Comparison of ENCODE assay signal across 8 cellular contexts in genomic region chr15:43133429-43134156, GRCh38. TPM values are rescaled to one million over a fixed set of nuclear protein-coding genes. Genes with fewer than 3 reads are reported as not detected.
DNase-seq lines count a peak whose midpoint lies in the region; ATAC-seq, FAIRE-seq and TF ChIP-seq lines count a peak whose summit lies in the region.

TSS of gene TMEM62 (plus strand) at chr15:43133586. CDS start at chr15:43133803, 217 bp downstream.

- no peak for TF ChIP-seq CTCF in GM10248 (IDR thresholded peaks at IDR 0.05; ENCODE audit: control extremely low read depth, extremely low read depth, low read depth, missing control alignments)
- no peak for TF ChIP-seq CTCF in cardiac muscle cell (IDR thresholded peaks at IDR 0.05; ENCODE audit: low read depth, low read length)
- TF ChIP-seq CTCF in pancreas (IDR thresholded peaks at IDR 0.05): no peak
- peak; percentile 24 for TF ChIP-seq CTCF in type B pancreatic cell (conservative IDR thresholded peaks at IDR 0.05)

- FAIRE-seq in pancreas (lab: Jason Lieb, UNC): no peak

- H3K9me3 ChIP-seq in cardiac muscle cell (ENCODE audit: low read depth): no peaks in the 10 kb centered on the region
- no peaks in the 10 kb centered on the region for H3K9me3 ChIP-seq in pancreas

- peaks cover 27% of the 10 kb centered on the region for H3K4me1 Mint-ChIP-seq in activated naive CD8-positive, alpha-beta T cell treated with anti-CD3 and anti-CD28 coated beads, Interleukin-2, amount 50 U/mL, for 24 hours
- H3K4me1 Mint-ChIP-seq in type B pancreatic cell (ENCODE audit: unreplicated experiment): peaks cover 3% of the 10 kb centered on the region

- no peaks in the 10 kb centered on the region for H3K9me3 Mint-ChIP-seq in activated naive CD8-positive, alpha-beta T cell treated with anti-CD3 and anti-CD28 coated beads, Interleukin-2, amount 50 U/mL, for 24 hours
- peaks cover 6% of the 10 kb centered on the region for H3K9me3 Mint-ChIP-seq in type B pancreatic cell

- peaks cover 18% of the 10 kb centered on the region for H3K36me3 Mint-ChIP-seq in activated naive CD8-positive, alpha-beta T cell treated with anti-CD3 and anti-CD28 coated beads, Interleukin-2, amount 50 U/mL, for 24 hours (ENCODE audit: low read depth)
- peaks cover 12% of the 10 kb centered on the region for H3K36me3 Mint-ChIP-seq in type B pancreatic cell

- H3K27me3 ChIP-seq in cardiac muscle cell (peaks cover 6% of the 10 kb centered on the region), pancreas (no peaks in the 10 kb centered on the region)

- CTCF ChIA-PET in GM10248 (lab: Yijun Ruan, JAX): interaction anchor here (1.3 kb wide), 1 partner anchor 10 kb away, joined by 3 read pairs; no protein-coding TSS in a partner anchor

- H3K4me1 ChIP-seq in cardiac muscle cell (ENCODE audit: low read depth) (no peaks in the 10 kb centered on the region), pancreas (peaks cover 6 to 9% (median 7%) of the 10 kb centered on the region in 3 donors)

- H3K36me3 ChIP-seq in cardiac muscle cell: peaks cover under 1% of the 10 kb centered on the region
- peaks cover 0 to 12% (median 0%) of the 10 kb centered on the region in 3 donors for H3K36me3 ChIP-seq in pancreas

- DNase-seq in GM10248 (ENCODE audit: extremely low spot score) (peak; percentile 96), H4 (ENCODE audit: low spot score) (peak; percentile 58), LoVo (ENCODE audit: low spot score) (peak; percentile 81), SW 1271 (lab: John Stamatoyannopoulos, UW) (peak; percentile 35 to 64), cardiac muscle cell (ENCODE audit: low read depth in 1 of 2, low spot score in 1 of 2) (peak; percentile 57 to 84), pancreas (peak; percentile 89 to 94 (median 90)), type B pancreatic cell (ENCODE audit: extremely low spot score, unreplicated experiment) (peak; percentile 77)
- DNase-seq in activated naive CD8-positive, alpha-beta T cell treated with anti-CD3 and anti-CD28 coated beads, Interleukin-2, amount 50 U/mL, for 24 hours: peak; percentile 78

- peak within 1 kb of the TSS; percentile 86 for H3K27ac Mint-ChIP-seq in activated naive CD8-positive, alpha-beta T cell treated with anti-CD3 and anti-CD28 coated beads, Interleukin-2, amount 50 U/mL, for 24 hours
- peak within 1 kb of the TSS; percentile 92 for H3K27ac Mint-ChIP-seq in type B pancreatic cell

- peak within 1 kb of the TSS; percentile 86 for H3K4me3 Mint-ChIP-seq in activated naive CD8-positive, alpha-beta T cell treated with anti-CD3 and anti-CD28 coated beads, Interleukin-2, amount 50 U/mL, for 24 hours
- peak within 1 kb of the TSS; percentile 92 for H3K4me3 Mint-ChIP-seq in type B pancreatic cell

- POLR2A ChIA-PET in GM10248 (lab: Yijun Ruan, JAX): no interaction called here

- ATAC-seq in activated naive CD8-positive, alpha-beta T cell treated with anti-CD3 and anti-CD28 coated beads, Interleukin-2, amount 50 U/mL, for 24 hours: peak; percentile 89
- ATAC-seq in pancreas: peak; percentile 94 to 97 (median 96)

- intact Hi-C loops in pancreas (cut with DNase I): no loop called here

- no peaks in the 10 kb centered on the region for H3K27me3 Mint-ChIP-seq in activated naive CD8-positive, alpha-beta T cell treated with anti-CD3 and anti-CD28 coated beads, Interleukin-2, amount 50 U/mL, for 24 hours
- peaks cover 12% of the 10 kb centered on the region for H3K27me3 Mint-ChIP-seq in type B pancreatic cell

- H3K27ac ChIP-seq in cardiac muscle cell (no peak within 1 kb of the TSS), pancreas (peak within 1 kb of the TSS; percentile 74 to 84 (median 80))

- peak within 1 kb of the TSS; percentile 67 for H3K4me3 ChIP-seq in cardiac muscle cell
- peak within 1 kb of the TSS; percentile 58 to 85 (median 78) for H3K4me3 ChIP-seq in pancreas

- whole genome bisulfite sequencing in pancreas, 2 donors: 0% methylated on average over 63 to 66 of the region's 66 CpGs

RNA-seq across cellular contexts. Expression of gene TMEM62, which starts in this region (rescaled TPM):
- total RNA-seq in H4 (2014; rRNA removed; shearing (Covaris generic)): 17.7 and 18.0 TPM in 2 replicates
- total RNA-seq in cardiac muscle cell (8.6 and 9.1 TPM in 2 replicates), pancreas (10 to 100 TPM in 4 of 6 donors, 1 to 10 TPM in 2; 8.1 to 14.7 (median 10.2) TPM), type B pancreatic cell (ENCODE audit: low replicate concordance) (11.5 and 22.1 TPM in 2 replicates)
- polyA plus RNA-seq in cardiac muscle cell (7.8 and 9.1 TPM in 2 replicates), pancreas (10 to 100 TPM; 13.9 to 16.8 TPM)
